In genomic region chr6:140366991-140367390, GRCh38 we compare ENCODE assay signal across 16 cellular contexts.
A peak's percentile ranks its signal among the peaks of the same experiment; 100 is the strongest.
DNase-seq lines count a peak whose midpoint lies in the region; TF ChIP-seq lines count a peak whose summit lies in the region.
"Had no signal": no experiment of that assay in that cellular context is flagged by ENCODE, and none has a peak within 500 bp of the region (broad histone marks: within the 10 kb centered on the region; RNA-seq: fewer than 3 reads in every experiment).

No MANE protein-coding gene starts in this region.

- in situ Hi-C loops in KBM-7 (cut with MboI; ENCODE audit: low pct_unique_long_range_greater_than_20kb, low sequenced_read_pairs) (no loop called here), transverse colon (cut with MboI; ENCODE audit: low pct_ligation_motif_present in 1 of 4, low pct_unique_long_range_greater_than_20kb in 1 of 4, low sequenced_read_pairs in 3 of 4) (no loop called here)

- TF ChIP-seq CTCF in HFFc6 (IDR thresholded peaks at IDR 0.05) (no peak), fibroblast of lung (conservative IDR thresholded peaks at IDR 0.05 in 1 of 2, IDR thresholded peaks at IDR 0.05 in 1 of 2; ENCODE audit: low read depth in 1 of 2, low read length in 2 of 2) (no peak), transverse colon (IDR thresholded peaks at IDR 0.05) (no peak)

- DNase-seq in HFFc6 = peak; percentile 76
- peak in 1 of 2 experiments; percentile 52 for DNase-seq in SJSA1 (ENCODE audit: low read depth in 1 of 2, low spot score in 2 of 2)
- peak; percentile 84 to 93 for DNase-seq in fibroblast of lung (ENCODE audit: low read depth in 2 of 2)
- DNase-seq in smooth muscle cell of the brain vasculature (ENCODE audit: low read depth, low spot score) = peak; percentile 17
- no peak for DNase-seq in KBM-7
- no peak for DNase-seq in transverse colon
- no peak for DNase-seq in OCI-M1 (lab: John Stamatoyannopoulos, UW)
- DNase-seq: activated CD8-positive, alpha-beta memory T cell treated with anti-CD3 and anti-CD28 coated beads for 24 hours; activated gamma-delta T cell treated with Interleukin-2 at 50 U/mL for 16 hours; CD4-positive, alpha-beta T cell; NCI-H1048; NK-92 treated with Interleukin-12 subunit alpha and Interleukin-12 subunit beta, amount 100 ng/mL, for 24 hours; stimulated activated CD4-positive, alpha-beta T cell treated with anti-CD3 and anti-CD28 coated beads, Interleukin-4, amount 100 ng/mL, for 1 hour; upper lobe of left lung had no signal

- H3K27me3 ChIP-seq in SJSA1 (replicated peaks) = no peaks in the 10 kb centered on the region
- H3K27me3 ChIP-seq in fibroblast of lung (ENCODE audit: control insufficient read depth, insufficient read depth, low read length) = no peaks in the 10 kb centered on the region
- no peaks in the 10 kb centered on the region for H3K27me3 ChIP-seq in transverse colon
- H3K27me3 ChIP-seq: upper lobe of left lung had no signal

- H3K9me3 Mint-ChIP-seq in HFFc6 = peaks cover 33% of the 10 kb centered on the region
- H3K9me3 Mint-ChIP-seq: central memory CD8-positive, alpha-beta T cell had no signal

- no peak overlapping the region for H3K4me3 Mint-ChIP-seq in HFFc6
- H3K4me3 Mint-ChIP-seq: CD4-positive, alpha-beta T cell; central memory CD8-positive, alpha-beta T cell had no signal

- peak overlapping the region; percentile 1; the same call in 1 of the 2 replicates for H3K27ac ChIP-seq in SJSA1
- no peak overlapping the region for H3K27ac ChIP-seq in fibroblast of lung (ENCODE audit: insufficient read depth, low read length)
- H3K27ac ChIP-seq in transverse colon = no peak overlapping the region
- H3K27ac ChIP-seq: SK-N-MC, upper lobe of left lung had no signal

- H2AFZ ChIP-seq in fibroblast of lung (ENCODE audit: low read length) = no peak overlapping the region

- 0 out of 2 replicates have a peak, but pooled peaks cover 8% of the 10 kb centered on the region for H3K9me3 ChIP-seq in SJSA1 (replicated peaks)
- no peaks in the 10 kb centered on the region for H3K9me3 ChIP-seq in fibroblast of lung (ENCODE audit: control insufficient read depth, insufficient read depth, low read depth, low read length)
- no peaks in the 10 kb centered on the region for H3K9me3 ChIP-seq in transverse colon

- H3K4me1 ChIP-seq in SJSA1 (replicated peaks) (peaks cover 11% of the 10 kb centered on the region), fibroblast of lung (ENCODE audit: control insufficient read depth, extremely low read depth, insufficient read depth, low read length) (peaks cover 5% of the 10 kb centered on the region), transverse colon (peaks cover 0 to 3% (median 0%) of the 10 kb centered on the region in 4 donors)
- H3K4me1 ChIP-seq: upper lobe of left lung had no signal

- H3K79me2 ChIP-seq in fibroblast of lung (ENCODE audit: control insufficient read depth, insufficient read depth, low read length) = no peaks in the 10 kb centered on the region

- H3K4me2 ChIP-seq in fibroblast of lung (ENCODE audit: extremely low read depth, insufficient read depth, low read length) = no peak overlapping the region

- H3K4me3 ChIP-seq in SJSA1 = no peak overlapping the region
- H3K4me3 ChIP-seq in fibroblast of lung (replicated peaks in 1 of 4; ENCODE audit: control extremely low read depth in 1 of 4, insufficient read depth in 1 of 4, low read depth in 3 of 4, low read length in 4 of 4) = no peak overlapping the region
- no peak overlapping the region for H3K4me3 ChIP-seq in transverse colon
- H3K4me3 ChIP-seq: SK-N-MC, upper lobe of left lung had no signal

- no peak for TF ChIP-seq EP300 in transverse colon (IDR thresholded peaks at IDR 0.05; ENCODE audit: low read depth)

- intact Hi-C loops in transverse colon (cut with DNase I; ENCODE audit: low total_unique reads) = no loop called here

- H3K27ac Mint-ChIP-seq in HFFc6 = peak overlapping the region; percentile 69
- H3K27ac Mint-ChIP-seq: CD4-positive, alpha-beta T cell had no signal

- H3K9ac ChIP-seq in fibroblast of lung (ENCODE audit: insufficient read depth, low read length) = no peak overlapping the region

- peaks cover 44% of the 10 kb centered on the region for H3K4me1 Mint-ChIP-seq in HFFc6 (ENCODE audit: low read depth)
- H3K4me1 Mint-ChIP-seq: central memory CD8-positive, alpha-beta T cell had no signal

- H3K36me3 Mint-ChIP-seq in HFFc6 (ENCODE audit: low read depth) = peaks cover 40% of the 10 kb centered on the region

- H3K36me3 ChIP-seq in SJSA1 (no peaks in the 10 kb centered on the region), fibroblast of lung (ENCODE audit: control insufficient read depth, insufficient read depth, low read length) (no peaks in the 10 kb centered on the region), transverse colon (no peaks in the 10 kb centered on the region)
- H3K36me3 ChIP-seq: upper lobe of left lung had no signal

- H4K20me1 ChIP-seq in fibroblast of lung (ENCODE audit: control insufficient read depth, extremely low read depth, insufficient read depth, low read length) = no peaks in the 10 kb centered on the region

- H3K27me3 Mint-ChIP-seq in HFFc6 (ENCODE audit: insufficient read depth) = no peaks in the 10 kb centered on the region
- H3K27me3 Mint-ChIP-seq: CD4-positive, alpha-beta T cell; central memory CD8-positive, alpha-beta T cell had no signal

- no peak for TF ChIP-seq POLR2A in transverse colon (IDR thresholded peaks at IDR 0.05)

Comparison
In these comparisons a context has a peak if more than half of its experiments do, and no peak if none do; other contexts are left out.
1. DNase-seq: peak in HFFc6 (single experiment), fibroblast of lung (2 of 2) and smooth muscle cell of the brain vasculature (single experiment); none in KBM-7 (single experiment), transverse colon (single experiment) and OCI-M1 (single experiment).